Comparison of ENCODE assay signal across 2 cellular contexts in the genomic region with DNA sequence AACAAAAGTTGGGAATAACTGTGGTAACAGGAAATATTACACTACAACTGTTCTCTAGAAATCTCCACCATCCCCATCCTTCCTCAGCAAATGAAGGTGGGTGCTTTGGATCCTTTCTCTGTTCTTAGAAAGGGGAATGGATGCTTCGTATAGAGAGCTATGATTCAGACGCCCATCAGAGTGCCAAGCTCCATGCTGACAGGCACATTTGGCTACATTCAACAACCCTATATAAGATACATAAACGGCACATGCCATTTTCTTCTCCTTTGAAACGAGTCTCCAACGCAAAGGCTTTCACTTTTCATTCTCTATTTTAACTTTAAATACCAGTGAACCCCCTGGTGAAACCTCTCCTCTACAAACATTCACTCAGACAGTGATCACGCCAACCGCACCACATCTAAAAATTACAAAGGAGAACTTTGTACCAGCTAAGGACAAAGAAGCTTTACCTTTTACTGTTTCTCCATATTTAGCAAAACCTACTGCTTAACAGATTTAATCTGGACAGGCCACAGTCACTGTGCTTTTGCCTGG.
TF ChIP-seq lines count a peak whose summit lies in the region.

No MANE protein-coding gene starts in this region.

TF ChIP-seq in GM12878, 131 proteins besides CTCF, POLR2A, EP300 and RAD21 (continues in another document):
- TF ChIP-seq, protein P1, sequence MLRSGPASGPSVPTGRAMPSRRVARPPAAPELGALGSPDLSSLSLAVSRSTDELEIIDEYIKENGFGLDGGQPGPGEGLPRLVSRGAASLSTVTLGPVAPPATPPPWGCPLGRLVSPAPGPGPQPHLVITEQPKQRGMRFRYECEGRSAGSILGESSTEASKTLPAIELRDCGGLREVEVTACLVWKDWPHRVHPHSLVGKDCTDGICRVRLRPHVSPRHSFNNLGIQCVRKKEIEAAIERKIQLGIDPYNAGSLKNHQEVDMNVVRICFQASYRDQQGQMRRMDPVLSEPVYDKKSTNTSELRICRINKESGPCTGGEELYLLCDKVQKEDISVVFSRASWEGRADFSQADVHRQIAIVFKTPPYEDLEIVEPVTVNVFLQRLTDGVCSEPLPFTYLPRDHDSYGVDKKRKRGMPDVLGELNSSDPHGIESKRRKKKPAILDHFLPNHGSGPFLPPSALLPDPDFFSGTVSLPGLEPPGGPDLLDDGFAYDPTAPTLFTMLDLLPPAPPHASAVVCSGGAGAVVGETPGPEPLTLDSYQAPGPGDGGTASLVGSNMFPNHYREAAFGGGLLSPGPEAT (IDR thresholded peaks at IDR 0.05; ENCODE audit: low read depth) = no peak
- no peak for TF ChIP-seq SIN3A (IDR thresholded peaks at IDR 0.05; ENCODE audit: low read depth, low read length)
- TF ChIP-seq, protein P2, sequence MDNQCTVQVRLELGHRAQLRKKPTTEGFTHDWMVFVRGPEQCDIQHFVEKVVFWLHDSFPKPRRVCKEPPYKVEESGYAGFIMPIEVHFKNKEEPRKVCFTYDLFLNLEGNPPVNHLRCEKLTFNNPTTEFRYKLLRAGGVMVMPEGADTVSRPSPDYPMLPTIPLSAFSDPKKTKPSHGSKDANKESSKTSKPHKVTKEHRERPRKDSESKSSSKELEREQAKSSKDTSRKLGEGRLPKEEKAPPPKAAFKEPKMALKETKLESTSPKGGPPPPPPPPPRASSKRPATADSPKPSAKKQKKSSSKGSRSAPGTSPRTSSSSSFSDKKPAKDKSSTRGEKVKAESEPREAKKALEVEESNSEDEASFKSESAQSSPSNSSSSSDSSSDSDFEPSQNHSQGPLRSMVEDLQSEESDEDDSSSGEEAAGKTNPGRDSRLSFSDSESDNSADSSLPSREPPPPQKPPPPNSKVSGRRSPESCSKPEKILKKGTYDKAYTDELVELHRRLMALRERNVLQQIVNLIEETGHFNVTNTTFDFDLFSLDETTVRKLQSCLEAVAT (IDR thresholded peaks at IDR 0.05) = no peak
- no peak for TF ChIP-seq MYB (IDR thresholded peaks at IDR 0.05; ENCODE audit: borderline replicate concordance, low read depth, low read length)
- TF ChIP-seq, protein P3, sequence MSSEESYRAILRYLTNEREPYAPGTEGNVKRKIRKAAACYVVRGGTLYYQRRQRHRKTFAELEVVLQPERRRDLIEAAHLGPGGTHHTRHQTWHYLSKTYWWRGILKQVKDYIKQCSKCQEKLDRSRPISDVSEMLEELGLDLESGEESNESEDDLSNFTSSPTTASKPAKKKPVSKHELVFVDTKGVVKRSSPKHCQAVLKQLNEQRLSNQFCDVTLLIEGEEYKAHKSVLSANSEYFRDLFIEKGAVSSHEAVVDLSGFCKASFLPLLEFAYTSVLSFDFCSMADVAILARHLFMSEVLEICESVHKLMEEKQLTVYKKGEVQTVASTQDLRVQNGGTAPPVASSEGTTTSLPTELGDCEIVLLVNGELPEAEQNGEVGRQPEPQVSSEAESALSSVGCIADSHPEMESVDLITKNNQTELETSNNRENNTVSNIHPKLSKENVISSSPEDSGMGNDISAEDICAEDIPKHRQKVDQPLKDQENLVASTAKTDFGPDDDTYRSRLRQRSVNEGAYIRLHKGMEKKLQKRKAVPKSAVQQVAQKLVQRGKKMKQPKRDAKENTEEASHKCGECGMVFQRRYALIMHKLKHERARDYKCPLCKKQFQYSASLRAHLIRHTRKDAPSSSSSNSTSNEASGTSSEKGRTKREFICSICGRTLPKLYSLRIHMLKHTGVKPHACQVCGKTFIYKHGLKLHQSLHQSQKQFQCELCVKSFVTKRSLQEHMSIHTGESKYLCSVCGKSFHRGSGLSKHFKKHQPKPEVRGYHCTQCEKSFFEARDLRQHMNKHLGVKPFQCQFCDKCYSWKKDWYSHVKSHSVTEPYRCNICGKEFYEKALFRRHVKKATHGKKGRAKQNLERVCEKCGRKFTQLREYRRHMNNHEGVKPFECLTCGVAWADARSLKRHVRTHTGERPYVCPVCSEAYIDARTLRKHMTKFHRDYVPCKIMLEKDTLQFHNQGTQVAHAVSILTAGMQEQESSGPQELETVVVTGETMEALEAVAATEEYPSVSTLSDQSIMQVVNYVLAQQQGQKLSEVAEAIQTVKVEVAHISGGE (CRISPR knock-in tag; IDR thresholded peaks at IDR 0.05) = no peak
- TF ChIP-seq, protein P4, sequence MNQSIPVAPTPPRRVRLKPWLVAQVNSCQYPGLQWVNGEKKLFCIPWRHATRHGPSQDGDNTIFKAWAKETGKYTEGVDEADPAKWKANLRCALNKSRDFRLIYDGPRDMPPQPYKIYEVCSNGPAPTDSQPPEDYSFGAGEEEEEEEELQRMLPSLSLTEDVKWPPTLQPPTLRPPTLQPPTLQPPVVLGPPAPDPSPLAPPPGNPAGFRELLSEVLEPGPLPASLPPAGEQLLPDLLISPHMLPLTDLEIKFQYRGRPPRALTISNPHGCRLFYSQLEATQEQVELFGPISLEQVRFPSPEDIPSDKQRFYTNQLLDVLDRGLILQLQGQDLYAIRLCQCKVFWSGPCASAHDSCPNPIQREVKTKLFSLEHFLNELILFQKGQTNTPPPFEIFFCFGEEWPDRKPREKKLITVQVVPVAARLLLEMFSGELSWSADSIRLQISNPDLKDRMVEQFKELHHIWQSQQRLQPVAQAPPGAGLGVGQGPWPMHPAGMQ (IDR thresholded peaks at IDR 0.05; ENCODE audit: borderline replicate concordance) = no peak
- no peak for TF ChIP-seq MTA2 (IDR thresholded peaks at IDR 0.05; ENCODE audit: low read depth)
- no peak for TF ChIP-seq CREB1 (IDR thresholded peaks at IDR 0.05; ENCODE audit: low read depth)
- TF ChIP-seq MYC (IDR thresholded peaks at IDR 0.05; ENCODE audit: insufficient read depth, insufficient read length, insufficient replicate concordance, low read length, severe bottlenecking) = no peak
- TF ChIP-seq KDM1A (IDR thresholded peaks at IDR 0.05; ENCODE audit: borderline replicate concordance) = no peak
- no peak for TF ChIP-seq GABPA (IDR thresholded peaks at IDR 0.05; ENCODE audit: low read depth)
- no peak for TF ChIP-seq HDAC6 (IDR thresholded peaks at IDR 0.05; ENCODE audit: unreplicated experiment)

TF ChIP-seq in SK-N-SH treated with all-trans-retinoic acid at 6 μM for 48 hours, 23 proteins besides CTCF, POLR2A, EP300 and RAD21:
- no peak for TF ChIP-seq ZC3H10 (CRISPR knock-in tag; IDR thresholded peaks at IDR 0.05)
- TF ChIP-seq, protein P5, sequence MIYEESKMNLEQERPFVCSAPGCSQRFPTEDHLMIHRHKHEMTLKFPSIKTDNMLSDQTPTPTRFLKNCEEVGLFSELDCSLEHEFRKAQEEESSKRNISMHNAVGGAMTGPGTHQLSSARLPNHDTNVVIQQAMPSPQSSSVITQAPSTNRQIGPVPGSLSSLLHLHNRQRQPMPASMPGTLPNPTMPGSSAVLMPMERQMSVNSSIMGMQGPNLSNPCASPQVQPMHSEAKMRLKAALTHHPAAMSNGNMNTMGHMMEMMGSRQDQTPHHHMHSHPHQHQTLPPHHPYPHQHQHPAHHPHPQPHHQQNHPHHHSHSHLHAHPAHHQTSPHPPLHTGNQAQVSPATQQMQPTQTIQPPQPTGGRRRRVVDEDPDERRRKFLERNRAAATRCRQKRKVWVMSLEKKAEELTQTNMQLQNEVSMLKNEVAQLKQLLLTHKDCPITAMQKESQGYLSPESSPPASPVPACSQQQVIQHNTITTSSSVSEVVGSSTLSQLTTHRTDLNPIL (CRISPR knock-in tag; IDR thresholded peaks at IDR 0.05; ENCODE audit: low read depth) = no peak
- TF ChIP-seq CSDC2 (CRISPR knock-in tag; IDR thresholded peaks at IDR 0.05) = no peak
- no peak for TF ChIP-seq ZNF565 (CRISPR knock-in tag; conservative IDR thresholded peaks at IDR 0.05; ENCODE audit: low read depth)
- TF ChIP-seq, protein P6, sequence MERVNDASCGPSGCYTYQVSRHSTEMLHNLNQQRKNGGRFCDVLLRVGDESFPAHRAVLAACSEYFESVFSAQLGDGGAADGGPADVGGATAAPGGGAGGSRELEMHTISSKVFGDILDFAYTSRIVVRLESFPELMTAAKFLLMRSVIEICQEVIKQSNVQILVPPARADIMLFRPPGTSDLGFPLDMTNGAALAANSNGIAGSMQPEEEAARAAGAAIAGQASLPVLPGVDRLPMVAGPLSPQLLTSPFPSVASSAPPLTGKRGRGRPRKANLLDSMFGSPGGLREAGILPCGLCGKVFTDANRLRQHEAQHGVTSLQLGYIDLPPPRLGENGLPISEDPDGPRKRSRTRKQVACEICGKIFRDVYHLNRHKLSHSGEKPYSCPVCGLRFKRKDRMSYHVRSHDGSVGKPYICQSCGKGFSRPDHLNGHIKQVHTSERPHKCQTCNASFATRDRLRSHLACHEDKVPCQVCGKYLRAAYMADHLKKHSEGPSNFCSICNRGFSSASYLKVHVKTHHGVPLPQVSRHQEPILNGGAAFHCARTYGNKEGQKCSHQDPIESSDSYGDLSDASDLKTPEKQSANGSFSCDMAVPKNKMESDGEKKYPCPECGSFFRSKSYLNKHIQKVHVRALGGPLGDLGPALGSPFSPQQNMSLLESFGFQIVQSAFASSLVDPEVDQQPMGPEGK (CRISPR knock-in tag; IDR thresholded peaks at IDR 0.05; ENCODE audit: borderline replicate concordance) = no peak
- no peak for TF ChIP-seq TOX (CRISPR knock-in tag; IDR thresholded peaks at IDR 0.05; ENCODE audit: borderline replicate concordance)
- TF ChIP-seq ZNF8 (CRISPR knock-in tag; IDR thresholded peaks at IDR 0.05) = no peak
- no peak for TF ChIP-seq ZFP30 (CRISPR knock-in tag; IDR thresholded peaks at IDR 0.05)
- no peak for TF ChIP-seq RARB (CRISPR knock-in tag; IDR thresholded peaks at IDR 0.05)
- no peak for TF ChIP-seq SNAI2 (CRISPR knock-in tag; IDR thresholded peaks at IDR 0.05)
